ENCODE assay signal across 8 cellular contexts in genomic region chr4:15006416-15007024, GRCh38. TPM values are rescaled to one million over a fixed set of nuclear protein-coding genes. Genes with fewer than 3 reads are reported as not detected.
DNase-seq lines count a peak whose midpoint lies in the region; ATAC-seq and TF ChIP-seq lines count a peak whose summit lies in the region.

No MANE protein-coding gene starts in this region.

- H2BK5ac ChIP-seq in neuronal stem cell (ENCODE audit: low read length): no peak overlapping the region

- H2BK120ac ChIP-seq in neuronal stem cell (ENCODE audit: low read depth, low read length): no peak overlapping the region

- H3K4me1 Mint-ChIP-seq in CD14-positive monocyte (peaks cover 17% of the 10 kb centered on the region), memory B cell (peaks cover 17% of the 10 kb centered on the region)

- no peak overlapping the region for H2AK5ac ChIP-seq in neuronal stem cell (ENCODE audit: low read depth, low read length)

- no peak overlapping the region for H3K4ac ChIP-seq in neuronal stem cell (ENCODE audit: low read length)

- DNase-seq in CD14-positive monocyte (ENCODE audit: low spot score) (no peak), ascending aorta (ENCODE audit: low spot score in 2 of 2) (no peak), memory B cell (ENCODE audit: low spot score in 2 of 2) (no peak), NCI-H2107 treated with DMSO at 0.1 percent for 48 hours (lab: John Stamatoyannopoulos, UW; ENCODE audit: unreplicated experiment) (no peak), neuronal stem cell (ENCODE audit: low spot score) (no peak)

- no peak overlapping the region for H3K14ac ChIP-seq in neuronal stem cell (ENCODE audit: low read length)

- H2AFZ ChIP-seq in neuronal stem cell (ENCODE audit: low read length): no peak overlapping the region

- peaks cover 42% of the 10 kb centered on the region for H3K4me1 ChIP-seq in HUES6 (ENCODE audit: control insufficient read depth, insufficient read depth, low read length)
- peaks cover 0 to 28% of the 10 kb centered on the region in 2 donors for H3K4me1 ChIP-seq in ascending aorta
- H3K4me1 ChIP-seq in neuronal stem cell (ENCODE audit: control insufficient read depth in 2 of 2, insufficient read depth in 1 of 2, low read depth in 1 of 2, low read length in 2 of 2): peaks cover 0 to 1% of the 10 kb centered on the region in 2 donors

- H3K27me3 ChIP-seq in HUES6 (ENCODE audit: control insufficient read depth, insufficient read depth, low read length) (peaks cover 15% of the 10 kb centered on the region), ascending aorta (no peaks in the 10 kb centered on the region), neuronal stem cell (ENCODE audit: control insufficient read depth in 3 of 3, insufficient read depth in 3 of 3, low read depth in 1 of 3, low read length in 3 of 3) (peaks cover 4 to 32% (median 15%) of the 10 kb centered on the region in 3 experiments)

- no peaks in the 10 kb centered on the region for H3K9me3 ChIP-seq in HUES6 (ENCODE audit: control insufficient read depth, insufficient read depth, low read depth, low read length)
- H3K9me3 ChIP-seq in ascending aorta: no peaks in the 10 kb centered on the region
- H3K9me3 ChIP-seq in neuronal stem cell (replicated peaks in 1 of 2; ENCODE audit: control insufficient read depth in 2 of 2, insufficient read depth in 1 of 2, low read depth in 1 of 2, low read length in 2 of 2): no peaks in the 10 kb centered on the region

- no peak overlapping the region for H3K4me2 ChIP-seq in neuronal stem cell (ENCODE audit: insufficient read depth, low read length, poor library complexity, severe bottlenecking)

- no peak for ATAC-seq in memory B cell (ENCODE audit: low read depth)
- ATAC-seq in HG03469 (IDR thresholded peaks at IDR 0.05; ENCODE audit: unreplicated experiment): no peak
- no peak for ATAC-seq in GM18909 (IDR thresholded peaks at IDR 0.05; ENCODE audit: poor library complexity, unreplicated experiment)

- no peak overlapping the region for H3K9ac ChIP-seq in HUES6 (ENCODE audit: low read length)
- no peak overlapping the region for H3K9ac ChIP-seq in neuronal stem cell (ENCODE audit: low read depth, low read length, poor library complexity)

- no peak overlapping the region for H3K27ac Mint-ChIP-seq in CD14-positive monocyte
- no peak overlapping the region for H3K27ac Mint-ChIP-seq in memory B cell

- WGBS in neuronal stem cell (ENCODE audit: extremely low coverage in 2 of 2, insufficient read length in 2 of 2, insufficient replicate concordance in 1 of 2), 2 donors: no CpG with 5 or more reads among the region's 2 CpGs

- H4K91ac ChIP-seq in neuronal stem cell (ENCODE audit: low read depth, low read length, poor library complexity): no peak overlapping the region

- intact Hi-C loops in CD14-positive monocyte (cut with micrococcal nuclease) (loop anchor here (10.0 kb wide), 3 partner anchors 698 to 1522 kb away; partner anchors contain the start of genes BOD1L1 (in 2 of the 2), BST1 (in 1 of the 2) and RAB28 (in 1 of the 2)), ascending aorta (cut with DNase I) (loop anchor here (10.0 kb wide), 1 partner anchor 1352 kb away; no protein-coding TSS in a partner anchor)

- no peak overlapping the region for H3K18ac ChIP-seq in neuronal stem cell (ENCODE audit: low read length)

- H3K36me3 ChIP-seq in HUES6 (ENCODE audit: control insufficient read depth, insufficient read depth, low read length) (no peaks in the 10 kb centered on the region; the same call in 1 of the 2 replicates), ascending aorta (peaks cover 6 to 8% of the 10 kb centered on the region in 2 donors), neuronal stem cell (replicated peaks in 1 of 2; ENCODE audit: control insufficient read depth in 2 of 2, insufficient read depth in 2 of 2, low read length in 2 of 2) (no peaks in the 10 kb centered on the region)

- no peaks in the 10 kb centered on the region for H3K27me3 Mint-ChIP-seq in CD14-positive monocyte (ENCODE audit: low read depth in 3 of 3)
- H3K27me3 Mint-ChIP-seq in memory B cell: no peaks in the 10 kb centered on the region

- H3K79me1 ChIP-seq in neuronal stem cell (ENCODE audit: low read depth, low read length): no peaks in the 10 kb centered on the region

- H2BK12ac ChIP-seq in neuronal stem cell (ENCODE audit: low read length): no peak overlapping the region

- H3K4me3 Mint-ChIP-seq in CD14-positive monocyte (peak overlapping the region; percentile 1 to 42), memory B cell (peak overlapping the region; percentile 32)

- TF ChIP-seq CTCF in CD14-positive monocyte (IDR thresholded peaks at IDR 0.05) (peak; percentile 67), ascending aorta (IDR thresholded peaks at IDR 0.05) (peak in 1 of 3 experiments; percentile 8)

- no peak overlapping the region for H2BK15ac ChIP-seq in neuronal stem cell (ENCODE audit: low read length)

- H3K36me3 Mint-ChIP-seq in CD14-positive monocyte (peaks cover 32 to 38% of the 10 kb centered on the region in 2 donors), memory B cell (peaks cover 4% of the 10 kb centered on the region)

- H3K23ac ChIP-seq in neuronal stem cell (ENCODE audit: low read depth, low read length, poor library complexity): no peak overlapping the region

- H4K8ac ChIP-seq in neuronal stem cell (ENCODE audit: low read depth, low read length): no peak overlapping the region

- peak overlapping the region; percentile 100; the same call in 1 of the 2 replicates for H3K4me3 ChIP-seq in HUES6 (ENCODE audit: low read depth, low read length)
- H3K4me3 ChIP-seq in ascending aorta: peak overlapping the region; percentile 6 to 99
- H3K4me3 ChIP-seq in neuronal stem cell (ENCODE audit: low read length in 2 of 2): no peak overlapping the region

- H3K9me3 Mint-ChIP-seq in CD14-positive monocyte (no peaks in the 10 kb centered on the region), memory B cell (no peaks in the 10 kb centered on the region)

- H3K27ac ChIP-seq in HUES6 (ENCODE audit: low read depth, low read length) (no peak overlapping the region), ascending aorta (peak overlapping the region; percentile 98 to 99), neuronal stem cell (replicated peaks; ENCODE audit: low read length) (no peak overlapping the region)

RNA-seq across cellular contexts. Expression of gene CPEB2, which starts 4.2 kb away (rescaled TPM):
- 1 to 10 TPM; 1.6 to 1.7 TPM for polyA plus RNA-seq in CD14-positive monocyte
- 30.4 TPM for total RNA-seq in ascending aorta
- 0.70 TPM for polyA plus RNA-seq in neuronal stem cell (2013, experiment 1 of 2)
- 0.73 TPM for polyA plus RNA-seq in neuronal stem cell (2013, experiment 2 of 2)

Comparison
In these comparisons a context has a peak if more than half of its experiments do, and no peak if none do; other contexts are left out.
1. H3K27ac ChIP-seq: peak in ascending aorta (2 of 2); none in HUES6 (single experiment) and neuronal stem cell (single experiment).
2. H3K4me3 ChIP-seq: peak in HUES6 (single experiment) and ascending aorta (2 of 2); none in neuronal stem cell (0 of 2).